22 cellular contexts compared by ENCODE assay signal in genomic region chr2:50674876-50675275, GRCh38.
DNase-seq lines count a peak whose midpoint lies in the region; ATAC-seq and TF ChIP-seq lines count a peak whose summit lies in the region.
"Had no signal": no experiment of that assay in that cellular context is flagged by ENCODE, and none has a peak within 500 bp of the region (broad histone marks: within the 10 kb centered on the region; RNA-seq: fewer than 3 reads in every experiment).

No MANE protein-coding gene starts in this region.

- H3K36me3 ChIP-seq in SJCRH30 (no peaks in the 10 kb centered on the region), left ventricle myocardium inferior (no peaks in the 10 kb centered on the region)
- H3K36me3 ChIP-seq: adrenal gland, heart left ventricle, neutrophil, right atrium auricular region had no signal

- POLR2A ChIA-PET in activated CD8-positive, alpha-beta T cell treated with anti-CD3 and anti-CD28 coated beads for 36 hours (lab: Charles Lee): no interaction called here

- no peak overlapping the region for H2BK20ac ChIP-seq in H9 (ENCODE audit: low read depth, low read length, poor library complexity, severe bottlenecking)

- H3K9ac ChIP-seq in H9 (ENCODE audit: extremely low read depth, insufficient read length, low read length): no peak overlapping the region

- H3K27ac Mint-ChIP-seq in H9: no peak overlapping the region; a peak in 1 of 7 replicates
- H3K27ac Mint-ChIP-seq in activated CD8-positive, alpha-beta T cell treated with anti-CD3 and anti-CD28 coated beads for 36 hours: no peak overlapping the region
- H3K27ac Mint-ChIP-seq: CD4-positive, CD25-positive, alpha-beta regulatory T cell had no signal

- no peaks in the 10 kb centered on the region for H4K20me1 ChIP-seq in H9 (ENCODE audit: control insufficient read depth, insufficient read depth, insufficient read length)

- no peak overlapping the region for H3K4ac ChIP-seq in H9 (ENCODE audit: low read depth, low read length)

- TF ChIP-seq CTCF in H9 (conservative IDR thresholded peaks at IDR 0.05): peak; percentile 59; the same call in 2 of the 3 replicates
- TF ChIP-seq CTCF in left ventricle myocardium inferior (IDR thresholded peaks at IDR 0.05; ENCODE audit: borderline replicate concordance): no peak
- no peak for TF ChIP-seq CTCF in activated CD8-positive, alpha-beta T cell treated with anti-CD3 and anti-CD28 coated beads for 36 hours (IDR thresholded peaks at IDR 0.05)

- H3K4me2 ChIP-seq in H9 (ENCODE audit: insufficient read depth, insufficient read length, low read length): no peak overlapping the region

- no peak overlapping the region for H3K23ac ChIP-seq in H9 (ENCODE audit: insufficient read length, low read depth, low read length)

- intact Hi-C loops in left ventricle myocardium inferior (cut with micrococcal nuclease): no loop called here
- intact Hi-C loops in activated CD8-positive, alpha-beta T cell treated with anti-CD3 and anti-CD28 coated beads for 36 hours (cut with micrococcal nuclease): no loop called here

- ATAC-seq in activated CD8-positive, alpha-beta T cell treated with anti-CD3 and anti-CD28 coated beads for 36 hours: no peak
- ATAC-seq: heart left ventricle, mucosa of descending colon had no signal

- no peak overlapping the region for H2BK120ac ChIP-seq in H9 (ENCODE audit: low read depth, low read length, poor library complexity, severe bottlenecking)

- no peak overlapping the region for H3T11ph ChIP-seq in H9 (ENCODE audit: low read length)

- H3K79me1 ChIP-seq in H9 (ENCODE audit: insufficient read depth, low read depth, low read length, poor library complexity, severe bottlenecking): no peaks in the 10 kb centered on the region

- H3K79me2 ChIP-seq in H9 (ENCODE audit: insufficient read depth, low read length): no peaks in the 10 kb centered on the region

- no peaks in the 10 kb centered on the region for H3K4me1 ChIP-seq in H9 (ENCODE audit: insufficient read depth, low read length)
- H3K4me1 ChIP-seq in SJCRH30: no peaks in the 10 kb centered on the region
- H3K4me1 ChIP-seq in left ventricle myocardium inferior: no peaks in the 10 kb centered on the region
- H3K4me1 ChIP-seq: adrenal gland, heart left ventricle, right atrium auricular region had no signal

- H3K18ac ChIP-seq in H9 (ENCODE audit: insufficient read length, low read depth, low read length): no peak overlapping the region

- H3K27me3 ChIP-seq in H9 (ENCODE audit: insufficient read depth, low read length) (no peaks in the 10 kb centered on the region), SJCRH30 (no peaks in the 10 kb centered on the region), left ventricle myocardium inferior (ENCODE audit: low read depth) (no peaks in the 10 kb centered on the region)
- H3K27me3 ChIP-seq: adrenal gland, heart left ventricle, neutrophil, right atrium auricular region had no signal

- H3K23me2 ChIP-seq in H9 (ENCODE audit: insufficient read length, low read depth, low read length, poor library complexity, severe bottlenecking): no peaks in the 10 kb centered on the region

- H4K8ac ChIP-seq in H9 (replicated peaks; ENCODE audit: insufficient read length, low read depth, low read length): no peak overlapping the region

- H3K9me3 ChIP-seq in H9 (ENCODE audit: control insufficient read depth, low read depth, low read length) (no peaks in the 10 kb centered on the region), SJCRH30 (replicated peaks) (no peaks in the 10 kb centered on the region), left ventricle myocardium inferior (replicated peaks) (peaks cover 22% of the 10 kb centered on the region)
- H3K9me3 ChIP-seq: adrenal gland, mucosa of descending colon, neutrophil, right atrium auricular region had no signal

- no peak overlapping the region for H3K56ac ChIP-seq in H9 (ENCODE audit: insufficient read length, low read depth, low read length)

- no CpG with 5 or more reads among the region's 2 CpGs for WGBS in H9 (ENCODE audit: extremely low coverage, insufficient read length, low lambda C conversion rate)

- H3K14ac ChIP-seq in H9 (ENCODE audit: insufficient read depth, low read length): no peak overlapping the region

- no peak overlapping the region for H2AK5ac ChIP-seq in H9 (ENCODE audit: insufficient read length, low read length)

- no peak overlapping the region for H2BK12ac ChIP-seq in H9 (ENCODE audit: insufficient read length, low read depth, low read length)

- H4K91ac ChIP-seq in H9 (ENCODE audit: insufficient read length, low read depth, low read length): no peak overlapping the region

- H2BK5ac ChIP-seq in H9 (ENCODE audit: insufficient read length, low read length): no peak overlapping the region

- DNase-seq in NCI-H82 (lab: John Stamatoyannopoulos, UW): peak; percentile 42
- no peak for DNase-seq in NCI-H82 treated with DMSO at 0.1 percent for 48 hours (lab: John Stamatoyannopoulos, UW; ENCODE audit: unreplicated experiment)
- DNase-seq in H9: peak; percentile 58
- DNase-seq in SJCRH30: peak; percentile 23 to 38
- peak; percentile 12 for DNase-seq in iPS-NIHi7 (ENCODE audit: extremely low spot score)
- no peak for DNase-seq in middle frontal gyrus (ENCODE audit: extremely low spot score, low spot score)
- no peak for DNase-seq in left ventricle myocardium inferior
- no peak for DNase-seq in activated CD8-positive, alpha-beta T cell treated with anti-CD3 and anti-CD28 coated beads for 36 hours
- DNase-seq: ACHN; activated effector memory CD4-positive, alpha-beta T cell treated with Interleukin-2 at 50 U/mL for 16 hours; adrenal gland; CD4-positive, CD25-positive, alpha-beta regulatory T cell; effector memory CD4-positive, alpha-beta T cell; EL; heart left ventricle; IMR-90; mucosa of descending colon; NCI-H1092; NCI-H774 had no signal

- no peak overlapping the region for H3K4me3 Mint-ChIP-seq in H9
- H3K4me3 Mint-ChIP-seq in activated CD8-positive, alpha-beta T cell treated with anti-CD3 and anti-CD28 coated beads for 36 hours: no peak overlapping the region
- H3K4me3 Mint-ChIP-seq: CD4-positive, CD25-positive, alpha-beta regulatory T cell; central memory CD8-positive, alpha-beta T cell had no signal

- H3K4me3 ChIP-seq in SJCRH30 (no peak overlapping the region), left ventricle myocardium inferior (no peak overlapping the region)
- H3K4me3 ChIP-seq: adrenal gland, heart left ventricle, mucosa of descending colon, right atrium auricular region had no signal

- H2AFZ ChIP-seq in H9 (ENCODE audit: low read length): no peak overlapping the region

- CTCF ChIA-PET in activated CD8-positive, alpha-beta T cell treated with anti-CD3 and anti-CD28 coated beads for 36 hours (lab: Charles Lee): no interaction called here

- H3K36me3 Mint-ChIP-seq in H9 (ENCODE audit: insufficient read depth in 1 of 3, low read depth in 3 of 3): peaks cover 2 to 18% (median 7%) of the 10 kb centered on the region in 3 experiments; a peak in 4 of 7 replicates
- no peaks in the 10 kb centered on the region for H3K36me3 Mint-ChIP-seq in activated CD8-positive, alpha-beta T cell treated with anti-CD3 and anti-CD28 coated beads for 36 hours (ENCODE audit: low read depth)
- H3K36me3 Mint-ChIP-seq: CD4-positive, CD25-positive, alpha-beta regulatory T cell had no signal

- H3K27ac ChIP-seq in H9 (ENCODE audit: insufficient read length, low read depth, low read length): no peak overlapping the region
- H3K27ac ChIP-seq in SJCRH30: no peak overlapping the region
- no peak overlapping the region for H3K27ac ChIP-seq in left ventricle myocardium inferior (replicated peaks)
- H3K27ac ChIP-seq: adrenal gland, heart left ventricle, neutrophil, right atrium auricular region had no signal

- H2BK15ac ChIP-seq in H9 (ENCODE audit: low read depth, low read length): no peak overlapping the region

- no peak overlapping the region for H4K5ac ChIP-seq in H9 (ENCODE audit: insufficient read length, low read depth, low read length)

- no peaks in the 10 kb centered on the region for H3K4me1 Mint-ChIP-seq in H9
- no peaks in the 10 kb centered on the region for H3K4me1 Mint-ChIP-seq in activated CD8-positive, alpha-beta T cell treated with anti-CD3 and anti-CD28 coated beads for 36 hours (ENCODE audit: low read depth)
- H3K4me1 Mint-ChIP-seq: CD4-positive, CD25-positive, alpha-beta regulatory T cell; central memory CD8-positive, alpha-beta T cell had no signal

- H3K27me3 Mint-ChIP-seq in H9 (ENCODE audit: low read depth): no peaks in the 10 kb centered on the region
- H3K27me3 Mint-ChIP-seq in activated CD8-positive, alpha-beta T cell treated with anti-CD3 and anti-CD28 coated beads for 36 hours: no peaks in the 10 kb centered on the region
- H3K27me3 Mint-ChIP-seq: CD4-positive, CD25-positive, alpha-beta regulatory T cell; central memory CD8-positive, alpha-beta T cell had no signal

- H3K9me3 Mint-ChIP-seq in H9: peaks cover 0 to 13% of the 10 kb centered on the region in 2 experiments; a peak in 4 of 5 replicates
- peaks cover 4% of the 10 kb centered on the region for H3K9me3 Mint-ChIP-seq in activated CD8-positive, alpha-beta T cell treated with anti-CD3 and anti-CD28 coated beads for 36 hours

Comparison
In these comparisons a context has a peak if more than half of its experiments do, and no peak if none do; other contexts are left out.
1. DNase-seq: peak in NCI-H82 (single experiment), H9 (single experiment), SJCRH30 (2 of 2) and iPS-NIHi7 (single experiment); none in NCI-H82 treated with DMSO at 0.1 percent for 48 hours (single experiment), middle frontal gyrus (single experiment), left ventricle myocardium inferior (single experiment) and activated CD8-positive, alpha-beta T cell treated with anti-CD3 and anti-CD28 coated beads for 36 hours (single experiment).